Comparison of ENCODE assay signal across 14 cellular contexts in the genomic region with DNA sequence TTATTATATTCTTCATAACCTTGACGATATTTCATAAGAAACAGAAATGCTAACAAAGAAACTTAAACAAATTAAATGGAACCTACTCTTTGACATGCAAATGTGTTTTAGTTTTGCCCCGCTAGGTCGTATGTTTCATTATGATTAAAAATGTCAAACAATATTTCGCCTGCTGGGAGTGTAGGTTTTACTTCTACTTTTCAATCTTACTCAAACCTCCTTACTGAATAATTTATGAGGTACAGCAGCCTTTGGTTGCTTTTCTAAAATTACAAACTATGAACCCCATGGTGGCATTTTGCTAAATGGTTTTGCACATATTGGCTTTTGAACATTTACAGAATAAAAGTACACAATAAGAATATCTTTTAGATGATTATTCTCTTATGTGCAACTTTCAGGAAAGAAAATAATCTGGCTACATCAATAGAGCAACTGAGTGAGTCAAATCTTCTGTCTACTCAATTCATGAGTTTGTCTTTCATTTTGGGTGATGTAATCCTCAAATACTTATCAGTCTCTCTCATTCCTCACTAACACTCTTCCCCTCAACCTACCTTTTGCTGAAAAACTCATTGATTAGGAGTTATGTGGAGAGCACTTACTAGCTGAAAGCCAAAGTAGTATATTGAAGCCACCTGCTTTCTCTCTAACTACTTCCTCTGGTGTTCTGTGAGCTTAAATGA.
DNase-seq lines count a peak whose midpoint lies in the region; ATAC-seq lines count a peak whose summit lies in the region.
"Had no signal": no experiment of that assay in that cellular context is flagged by ENCODE, and none has a peak within 500 bp of the region (broad histone marks: within the 10 kb centered on the region; RNA-seq: fewer than 3 reads in every experiment).

No MANE protein-coding gene starts in this region.

- no peak for DNase-seq in dermis blood vessel endothelial cell
- no peak for DNase-seq in NK-92 treated with Interleukin-12 subunit alpha and Interleukin-12 subunit beta, amount 100 ng/mL, for 24 hours (lab: John Stamatoyannopoulos, UW)
- DNase-seq in NCI-H226 = no peak
- DNase-seq in GDM1 (lab: John Stamatoyannopoulos, UW) = no peak
- DNase-seq: C1 segment of cervical spinal cord, immature natural killer cell, NCI-H1092, right cardiac atrium, T-helper 17 cell, transverse colon had no signal

- ATAC-seq in GM18520 (IDR thresholded peaks at IDR 0.05; ENCODE audit: unreplicated experiment) = peak; percentile 90
- ATAC-seq in GM21381 (IDR thresholded peaks at IDR 0.05; ENCODE audit: unreplicated experiment) = peak; percentile 90
- ATAC-seq in HG02943 (IDR thresholded peaks at IDR 0.05; ENCODE audit: low read depth, unreplicated experiment) = peak; percentile 88
- ATAC-seq in HG03558 (IDR thresholded peaks at IDR 0.05; ENCODE audit: extremely low read depth, unreplicated experiment) = peak; percentile 84
- ATAC-seq: right cardiac atrium, T-helper 17 cell had no signal
